8 cellular contexts compared by ENCODE assay signal in genomic region chr1:226547754-226548191, GRCh38. TPM values are rescaled to one million over a fixed set of nuclear protein-coding genes. Genes with fewer than 3 reads are reported as not detected.
A peak's percentile ranks its signal among the peaks of the same experiment; 100 is the strongest.
DNase-seq lines count a peak whose midpoint lies in the region; ATAC-seq and TF ChIP-seq lines count a peak whose summit lies in the region.

No MANE protein-coding gene starts in this region.

- H3K36me3 Mint-ChIP-seq in GM23338 (ENCODE audit: low read depth): no peaks in the 10 kb centered on the region
- H3K36me3 Mint-ChIP-seq in activated naive CD4-positive, alpha-beta T cell treated with anti-CD3 and anti-CD28 coated beads, Interleukin-2, amount 50 U/mL, for 24 hours: no peaks in the 10 kb centered on the region

- TF ChIP-seq CTCF in GM23338 (conservative IDR thresholded peaks at IDR 0.05; ENCODE audit: low read depth in 2 of 2): peak; percentile 92 to 99
- peak; percentile 52 to 85 (median 74) for TF ChIP-seq CTCF in vagina (IDR thresholded peaks at IDR 0.05)

- H3K4me3 Mint-ChIP-seq in GM23338: peak overlapping the region; percentile 53
- H3K4me3 Mint-ChIP-seq in activated naive CD4-positive, alpha-beta T cell treated with anti-CD3 and anti-CD28 coated beads, Interleukin-2, amount 50 U/mL, for 24 hours: peak overlapping the region; percentile 65

- no peak overlapping the region for H3K27ac Mint-ChIP-seq in GM23338
- H3K27ac Mint-ChIP-seq in activated naive CD4-positive, alpha-beta T cell treated with anti-CD3 and anti-CD28 coated beads, Interleukin-2, amount 50 U/mL, for 24 hours: no peak overlapping the region

- peaks cover 8% of the 10 kb centered on the region for H3K4me1 ChIP-seq in GM23338 (ENCODE audit: insufficient read depth)
- peaks cover 24% of the 10 kb centered on the region for H3K4me1 ChIP-seq in vagina

- peaks cover 50% of the 10 kb centered on the region for H3K27me3 Mint-ChIP-seq in GM23338 (ENCODE audit: insufficient read depth, low read depth, poor library complexity)
- H3K27me3 Mint-ChIP-seq in activated naive CD4-positive, alpha-beta T cell treated with anti-CD3 and anti-CD28 coated beads, Interleukin-2, amount 50 U/mL, for 24 hours: peaks cover 28% of the 10 kb centered on the region

- no peaks in the 10 kb centered on the region for H3K36me3 ChIP-seq in GM23338 (ENCODE audit: insufficient read depth)
- no peaks in the 10 kb centered on the region for H3K36me3 ChIP-seq in vagina

- no peaks in the 10 kb centered on the region for H3F3A ChIP-seq in GM23338 (replicated peaks; ENCODE audit: low read depth)

- ATAC-seq in GM23338 (peak; percentile 73), SK-N-SH treated with all-trans-retinoic acid at 6 μM for 48 hours (peak; percentile 97)

- intact Hi-C loops in posterior vena cava (cut with DNase I): loop anchor here in 1 of 2 donors (5.0 to 10.0 kb wide), 2 partner anchors 60 to 277 kb away; no protein-coding TSS in a partner anchor
- intact Hi-C loops in vagina (cut with DNase I): loop anchor here (2.0 to 5.0 kb wide), 2 partner anchors 60 to 281 kb away; no protein-coding TSS in a partner anchor

- H3K9me2 ChIP-seq in GM23338 (ENCODE audit: insufficient read depth): no peaks in the 10 kb centered on the region

- peak; percentile 98 for DNase-seq in DMS 273 (lab: John Stamatoyannopoulos, UW; ENCODE audit: unreplicated experiment)
- peak; percentile 97 for DNase-seq in GM23338 (ENCODE audit: low spot score)
- DNase-seq in NCI-H1105 treated with DMSO at 0.1 percent for 48 hours (lab: John Stamatoyannopoulos, UW): peak; percentile 82
- DNase-seq in glomerular visceral epithelial cell (ENCODE audit: extremely low spot score): peak; percentile 81
- DNase-seq in posterior vena cava (ENCODE audit: low spot score): peak; percentile 93
- no peak for DNase-seq in vagina (ENCODE audit: extremely low spot score in 2 of 2)

- no peaks in the 10 kb centered on the region; the same call in 1 of the 2 replicates for H4K20me1 ChIP-seq in GM23338 (replicated peaks; ENCODE audit: insufficient read depth)

- H3K4me3 ChIP-seq in GM23338: peak overlapping the region; percentile 69; the same call in 1 of the 2 replicates
- peak overlapping the region; percentile 46 to 69 for H3K4me3 ChIP-seq in vagina

- H3K9me3 ChIP-seq in vagina: no peaks in the 10 kb centered on the region

- H2AFZ ChIP-seq in GM23338: no peak overlapping the region

- H3K4me1 Mint-ChIP-seq in GM23338: peaks cover 27% of the 10 kb centered on the region
- H3K4me1 Mint-ChIP-seq in activated naive CD4-positive, alpha-beta T cell treated with anti-CD3 and anti-CD28 coated beads, Interleukin-2, amount 50 U/mL, for 24 hours: peaks cover 15% of the 10 kb centered on the region

- H3K79me2 ChIP-seq in GM23338 (replicated peaks; ENCODE audit: insufficient read depth): no peaks in the 10 kb centered on the region

- H3K27me3 ChIP-seq in GM23338 (ENCODE audit: insufficient read depth): peaks cover 58% of the 10 kb centered on the region
- H3K27me3 ChIP-seq in vagina: no peaks in the 10 kb centered on the region

- H3K27ac ChIP-seq in GM23338 (ENCODE audit: low read depth): no peak overlapping the region
- peak overlapping the region; percentile 17 for H3K27ac ChIP-seq in vagina

- no peaks in the 10 kb centered on the region for H3K9me3 Mint-ChIP-seq in GM23338
- no peaks in the 10 kb centered on the region for H3K9me3 Mint-ChIP-seq in activated naive CD4-positive, alpha-beta T cell treated with anti-CD3 and anti-CD28 coated beads, Interleukin-2, amount 50 U/mL, for 24 hours

- TF ChIP-seq POLR2A in vagina (IDR thresholded peaks at IDR 0.05): no peak

- peak overlapping the region; percentile 93; the same call in 1 of the 2 replicates for H3K4me2 ChIP-seq in GM23338

TF ChIP-seq in GM23338, 12 proteins besides CTCF, POLR2A, EP300 and RAD21:
- TF ChIP-seq STAT1 (IDR thresholded peaks at IDR 0.05; ENCODE audit: unreplicated experiment) (no peak), CREB1 (CRISPR knock-in tag; IDR thresholded peaks at IDR 0.05; ENCODE audit: low read depth) (peak; percentile 56; the same call in 1 of the 2 replicates)

TF ChIP-seq in SK-N-SH treated with all-trans-retinoic acid at 6 μM for 48 hours, 23 proteins besides CTCF, POLR2A, EP300 and RAD21:
- no peak for TF ChIP-seq CREB5 (CRISPR knock-in tag; IDR thresholded peaks at IDR 0.05; ENCODE audit: low read depth)
- no peak for TF ChIP-seq SNAI2 (CRISPR knock-in tag; IDR thresholded peaks at IDR 0.05)
- no peak for TF ChIP-seq ZNF565 (CRISPR knock-in tag; conservative IDR thresholded peaks at IDR 0.05; ENCODE audit: low read depth)
- TF ChIP-seq GLIS3 (CRISPR knock-in tag; IDR thresholded peaks at IDR 0.05): no peak
- no peak for TF ChIP-seq POU6F1 (CRISPR knock-in tag; IDR thresholded peaks at IDR 0.05; ENCODE audit: borderline replicate concordance, low read depth)
- TF ChIP-seq OSR1 (CRISPR knock-in tag; IDR thresholded peaks at IDR 0.05): no peak
- no peak for TF ChIP-seq CSRNP3 (CRISPR knock-in tag; IDR thresholded peaks at IDR 0.05)
- no peak for TF ChIP-seq ISL1 (CRISPR knock-in tag; IDR thresholded peaks at IDR 0.05)
- no peak for TF ChIP-seq TOX (CRISPR knock-in tag; IDR thresholded peaks at IDR 0.05; ENCODE audit: borderline replicate concordance)
- TF ChIP-seq ESRRG (CRISPR knock-in tag; IDR thresholded peaks at IDR 0.05): no peak
TF ChIP-seq in SK-N-SH treated with all-trans-retinoic acid at 6 μM for 48 hours: peak in this region for 0.

RNA-seq across cellular contexts. Expression of gene STUM, which starts 0.8 kb away (rescaled TPM):
- 0.74 and 1.3 TPM in 2 replicates for total RNA-seq in GM23338 (2014; rRNA removed; shearing (Covaris generic))
- polyA plus RNA-seq in GM23338 (2016; fragmentation: Nextera tagmentation; extraction: Ambion mirVana): 0.23 and 0.40 TPM in 2 replicates
- total RNA-seq in posterior vena cava: 1 to 10 TPM; 3.9 to 6.8 TPM
- total RNA-seq in vagina: 6.4 TPM

Comparison
In these comparisons a context has a peak if more than half of its experiments do, and no peak if none do; other contexts are left out.
1. DNase-seq: peak in DMS 273 (single experiment), GM23338 (single experiment), NCI-H1105 treated with DMSO at 0.1 percent for 48 hours (single experiment), glomerular visceral epithelial cell (single experiment) and posterior vena cava (single experiment); none in vagina (0 of 2).